9 cellular contexts compared by ENCODE assay signal in genomic region chr4:3854661-3855060, GRCh38.
"Had no signal": no experiment of that assay in that cellular context is flagged by ENCODE, and none has a peak within 500 bp of the region (broad histone marks: within the 10 kb centered on the region; RNA-seq: fewer than 3 reads in every experiment).

No MANE protein-coding gene starts in this region.

- FAIRE-seq: HTR-8/SVneo, K562 had no signal

- H3K36me3 ChIP-seq: HAP-1 had no signal

- H3K4me3 ChIP-seq: GM23338, HAP-1, K562 had no signal

- ATAC-seq: GM23338, HCT116, K562 had no signal

- H3K4me1 ChIP-seq: HAP-1 had no signal

- H2AFZ ChIP-seq: GM23338 had no signal

- H3K9me3 ChIP-seq: HAP-1 had no signal

- DNase-seq: H7, HFFc6, IMR-90, KG1 had no signal

- H3K4me2 ChIP-seq: GM23338 had no signal
